ENCODE assay signal across 9 cellular contexts in genomic region chr19:46639356-46640061, GRCh38. TPM values are rescaled to one million over a fixed set of nuclear protein-coding genes. Genes with fewer than 3 reads are reported as not detected.
DNase-seq lines count a peak whose midpoint lies in the region; ATAC-seq, FAIRE-seq and TF ChIP-seq lines count a peak whose summit lies in the region.
"Had no signal": no experiment of that assay in that cellular context is flagged by ENCODE, and none has a peak within 500 bp of the region (broad histone marks: within the 10 kb centered on the region; RNA-seq: fewer than 3 reads in every experiment).

No MANE protein-coding gene starts in this region.

- H3K36me3 ChIP-seq in bronchial epithelial cell (ENCODE audit: control insufficient read depth, insufficient read depth, low read length), result no peaks in the 10 kb centered on the region
- H3K36me3 ChIP-seq in tibial nerve, result no peaks in the 10 kb centered on the region
- H3K36me3 ChIP-seq: adrenal gland had no signal

- peak overlapping the region; percentile 26 to 85 (median 67) for H3K27ac ChIP-seq in tibial nerve

- TF ChIP-seq CTCF in bronchial epithelial cell (IDR thresholded peaks at IDR 0.05; ENCODE audit: insufficient read depth, low read length, severe bottlenecking) (no peak), tibial nerve (IDR thresholded peaks at IDR 0.05) (no peak)

- no peak for FAIRE-seq in bronchial epithelial cell (lab: Jason Lieb, UNC)

- TF ChIP-seq EP300 in tibial nerve (IDR thresholded peaks at IDR 0.05), result no peak

- H3K4me1 ChIP-seq in tibial nerve, result peaks cover 0 to 41% (median 16%) of the 10 kb centered on the region in 4 donors

- 3% methylated on average over 33 to 42 of the region's 44 CpGs for WGBS in tibial nerve, 2 donors

- TF ChIP-seq POLR2A in tibial nerve (IDR thresholded peaks at IDR 0.05), result no peak

- H3K9me3 ChIP-seq in tibial nerve, result no peaks in the 10 kb centered on the region
- H3K9me3 ChIP-seq: adrenal gland had no signal

- DNase-seq in NCI-H82 (lab: John Stamatoyannopoulos, UW) (peak; percentile 58), NCI-H82 treated with DMSO at 0.1 percent for 48 hours (lab: John Stamatoyannopoulos, UW; ENCODE audit: unreplicated experiment) (no peak), MV-4-11 (lab: John Stamatoyannopoulos, UW) (peak; percentile 71), bronchial epithelial cell (ENCODE audit: low read depth) (no peak), left lobe of liver (ENCODE audit: low spot score) (no peak), tibial nerve (ENCODE audit: low spot score in 2 of 2) (no peak)

- H3K4me3 ChIP-seq in bronchial epithelial cell (ENCODE audit: low read depth, low read length) (peak overlapping the region; percentile 27), tibial nerve (peak overlapping the region; percentile 27 to 49 (median 34))

- H3K27me3 ChIP-seq in bronchial epithelial cell (ENCODE audit: control insufficient read depth, insufficient read depth, low read length), result peaks cover 16% of the 10 kb centered on the region
- peaks cover 0 to 7% of the 10 kb centered on the region in 2 donors for H3K27me3 ChIP-seq in tibial nerve

- ATAC-seq in left lobe of liver (peak; percentile 37), GM18867 (IDR thresholded peaks at IDR 0.05; ENCODE audit: unreplicated experiment) (no peak), HG02840 (IDR thresholded peaks at IDR 0.05; ENCODE audit: low FRiP score, unreplicated experiment) (no peak)

RNA-seq across cellular contexts. Expression of gene GNG8, which starts 3.5 kb away (rescaled TPM):
- not detected in 2 replicates for total RNA-seq in bronchial epithelial cell
- not detected for total RNA-seq in left lobe of liver
- not detected for total RNA-seq in tibial nerve

RNA-seq across cellular contexts. Expression of gene PTGIR, which starts 14.6 kb away (rescaled TPM):
- total RNA-seq in bronchial epithelial cell (0.26 TPM in 1 of 2 replicates, not detected in the other), left lobe of liver (3.0 TPM), tibial nerve (10 to 100 TPM in 2 of 4 donors, 1 to 10 TPM in 2; 3.1 to 43.2 (median 12.7) TPM)

RNA-seq across cellular contexts. Expression of gene DACT3, which starts 21.5 kb away (rescaled TPM):
- total RNA-seq in bronchial epithelial cell (under 0.01 and 0.13 TPM in 2 replicates), left lobe of liver (1.2 TPM), tibial nerve (10 to 100 TPM in 1 of 4 donors, 1 to 10 TPM in 3; 7.1 to 11.7 (median 8.2) TPM)

RNA-seq across cellular contexts. Expression of gene CALM3, which starts 38.4 kb away (rescaled TPM):
- total RNA-seq in bronchial epithelial cell, result 79.8 and 106 TPM in 2 replicates
- 89.6 TPM for total RNA-seq in left lobe of liver
- 100 to 1,000 TPM; 123 to 167 (median 137) TPM for total RNA-seq in tibial nerve

Comparison
In these comparisons a context has a peak if more than half of its experiments do, and no peak if none do; other contexts are left out.
1. DNase-seq: peak in NCI-H82 (single experiment) and MV-4-11 (single experiment); none in NCI-H82 treated with DMSO at 0.1 percent for 48 hours (single experiment), bronchial epithelial cell (single experiment), left lobe of liver (single experiment) and tibial nerve (0 of 2).